17 cellular contexts compared by ENCODE assay signal in genomic region chr7:7596156-7596555, GRCh38.
"Had no signal": no experiment of that assay in that cellular context is flagged by ENCODE, and none has a peak within 500 bp of the region (broad histone marks: within the 10 kb centered on the region; RNA-seq: fewer than 3 reads in every experiment).

No MANE protein-coding gene starts in this region.

- H3K9me3 ChIP-seq: ascending aorta, breast epithelium, esophagus muscularis mucosa, suprapubic skin, transverse colon, vagina had no signal

- DNase-seq: activated CD4-positive, alpha-beta T cell treated with anti-CD3 and anti-CD28 coated beads for 48 hours; activated effector memory CD4-positive, alpha-beta T cell treated with anti-CD3 and anti-CD28 coated beads, Interleukin-2, amount 50 U/mL, for 16 hours; activated naive CD4-positive, alpha-beta T cell treated with anti-CD3 and anti-CD28 coated beads, Interleukin-2, amount 50 U/mL, for 16 hours; activated T-cell treated with anti-CD3 and anti-CD28 coated beads, Interleukin-2, amount 50 U/mL, for 72 hours; cortex of kidney; retina; stimulated activated CD4-positive, alpha-beta T cell treated with anti-CD3 and anti-CD28 coated beads, Interleukin-15, amount 100 ng/mL, for 24 hours; stimulated activated CD4-positive, alpha-beta T cell treated with anti-CD3 and anti-CD28 coated beads, Interleukin-2, amount 100 ng/mL, for 48 hours; stimulated activated naive CD8-positive, alpha-beta T cell treated with anti-CD3 and anti-CD28 coated beads, Interleukin-15, amount 100 ng/mL, for 72 hours; transverse colon had no signal

- H3K4me1 ChIP-seq: ascending aorta, breast epithelium, esophagus muscularis mucosa, transverse colon, vagina had no signal

- H3K36me3 ChIP-seq: breast epithelium had no signal

- H3K4me3 ChIP-seq: ascending aorta, breast epithelium, esophagus muscularis mucosa, skin epidermis, suprapubic skin, transverse colon, vagina had no signal

- ATAC-seq: activated T-cell treated with anti-CD3 and anti-CD28 coated beads, Interleukin-2, amount 50 U/mL, for 72 hours; stimulated activated naive CD8-positive, alpha-beta T cell treated with anti-CD3 and anti-CD28 coated beads, Interleukin-15, amount 100 ng/mL, for 72 hours; WTC11 had no signal

- H3K27ac ChIP-seq: ascending aorta, breast epithelium, esophagus muscularis mucosa, skin epidermis, suprapubic skin, transverse colon, vagina had no signal

- H3K27me3 ChIP-seq: ascending aorta, breast epithelium, esophagus muscularis mucosa, suprapubic skin, transverse colon, vagina had no signal
